Comparison of ENCODE assay signal across 13 cellular contexts in the genomic region with DNA sequence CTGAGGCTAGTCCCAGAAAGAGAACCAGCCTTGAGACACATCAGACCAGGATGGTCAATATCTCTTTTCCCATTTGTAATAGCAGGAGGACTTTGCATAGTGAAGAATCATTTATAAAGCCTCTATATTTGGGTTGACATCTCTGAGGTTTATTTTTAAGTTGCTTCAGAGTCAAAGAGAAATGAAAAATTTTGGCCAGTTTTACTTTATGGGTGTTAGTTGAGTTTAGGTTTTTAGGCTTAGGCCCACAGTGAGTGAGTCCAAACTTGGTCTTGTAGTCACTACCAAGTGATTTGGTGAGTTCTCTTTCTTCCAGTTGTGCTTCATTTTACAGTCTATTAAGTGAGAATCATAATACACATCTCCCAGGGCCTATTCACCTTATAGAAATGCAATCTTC. TPM values are rescaled to one million over a fixed set of nuclear protein-coding genes. Genes with fewer than 3 reads are reported as not detected.
DNase-seq lines count a peak whose midpoint lies in the region; ATAC-seq and TF ChIP-seq lines count a peak whose summit lies in the region.
"Had no signal": no experiment of that assay in that cellular context is flagged by ENCODE, and none has a peak within 500 bp of the region (broad histone marks: within the 10 kb centered on the region; RNA-seq: fewer than 3 reads in every experiment).

No MANE protein-coding gene starts in this region.

- ATAC-seq in right cardiac atrium = no peak
- ATAC-seq in gastrocnemius medialis = no peak
- ATAC-seq in GM21515 (IDR thresholded peaks at IDR 0.05; ENCODE audit: unreplicated experiment) = no peak
- ATAC-seq in GM18870 (IDR thresholded peaks at IDR 0.05; ENCODE audit: unreplicated experiment) = no peak
- ATAC-seq: activated CD8-positive, alpha-beta T cell treated with anti-CD3 and anti-CD28 coated beads for 36 hours had no signal

- TF ChIP-seq POLR2A in gastrocnemius medialis (IDR thresholded peaks at IDR 0.05) = no peak

- peaks cover 57% of the 10 kb centered on the region for H3F3A ChIP-seq in MM.1S (ENCODE audit: insufficient read depth, low read length)

- H3K4me1 ChIP-seq in BLaER1 (peaks cover 56% of the 10 kb centered on the region), MM.1S (ENCODE audit: low read length) (peaks cover 5% of the 10 kb centered on the region; the same call in 1 of the 2 replicates), right cardiac atrium (ENCODE audit: control insufficient read depth, insufficient read depth, low read length) (peaks cover 2% of the 10 kb centered on the region), gastrocnemius medialis (peaks cover 46 to 52% of the 10 kb centered on the region in 2 donors)

- peak overlapping the region; percentile 82 for H3K9ac ChIP-seq in BLaER1
- peak overlapping the region; percentile 95 for H3K9ac ChIP-seq in MM.1S (ENCODE audit: low read length)

- DNase-seq in MM.1S (peak; percentile 50), right cardiac atrium (no peak), gastrocnemius medialis (no peak), NCI-H2029 treated with DMSO at 0.1 percent for 48 hours (lab: John Stamatoyannopoulos, UW) (no peak), DMS 273 treated with DMSO at 0.1 percent for 48 hours (lab: John Stamatoyannopoulos, UW) (no peak)
- DNase-seq: activated CD8-positive, alpha-beta T cell treated with anti-CD3 and anti-CD28 coated beads for 36 hours; activated naive CD4-positive, alpha-beta T cell treated with Interleukin-2 at 50 U/mL for 16 hours; DMS79; mucosa of descending colon; NCI-H446 had no signal

- H3K79me2 ChIP-seq in MM.1S (ENCODE audit: low read length) = peaks cover 98% of the 10 kb centered on the region

- in situ Hi-C loops in gastrocnemius medialis (cut with MboI; ENCODE audit: low sequenced_read_pairs in 4 of 4) = loop anchor here in 3 of 4 donors (10.0 to 25.0 kb wide), 3 partner anchors 63 to 153 kb away; no protein-coding TSS in a partner anchor

- H4K20me1 ChIP-seq in BLaER1 (no peaks in the 10 kb centered on the region), MM.1S (ENCODE audit: insufficient read depth, low read length) (no peaks in the 10 kb centered on the region)

- TF ChIP-seq CTCF in MM.1S (IDR thresholded peaks at IDR 0.05; ENCODE audit: low read length) = no peak
- TF ChIP-seq CTCF in gastrocnemius medialis (IDR thresholded peaks at IDR 0.05 in 4 of 5, conservative IDR thresholded peaks at IDR 0.05 in 1 of 5) = no peak

- H3K27ac ChIP-seq in BLaER1 (peak overlapping the region; percentile 93), MM.1S (ENCODE audit: low read length) (peak overlapping the region; percentile 96), right cardiac atrium (ENCODE audit: low read length) (peak overlapping the region; percentile 85), gastrocnemius medialis (peak overlapping the region; percentile 86 to 96 (median 94))

- H3K36me3 ChIP-seq in BLaER1 (no peaks in the 10 kb centered on the region), MM.1S (replicated peaks; ENCODE audit: insufficient read depth, low read length) (no peaks in the 10 kb centered on the region), gastrocnemius medialis (no peaks in the 10 kb centered on the region)

- H2AFZ ChIP-seq in MM.1S (ENCODE audit: low read length) = no peak overlapping the region

- H3K9me3 ChIP-seq in BLaER1 (no peaks in the 10 kb centered on the region), MM.1S (replicated peaks; ENCODE audit: insufficient read depth, low read length) (no peaks in the 10 kb centered on the region), right cardiac atrium (ENCODE audit: control insufficient read depth, low read length) (no peaks in the 10 kb centered on the region), gastrocnemius medialis (no peaks in the 10 kb centered on the region)
- H3K9me3 ChIP-seq: mucosa of descending colon had no signal

- H3K4me2 ChIP-seq in BLaER1 = peak overlapping the region; percentile 82
- H3K4me2 ChIP-seq in MM.1S (ENCODE audit: low read depth, low read length) = peak overlapping the region; percentile 60

- H3K27me3 ChIP-seq in BLaER1 (no peaks in the 10 kb centered on the region), MM.1S (replicated peaks; ENCODE audit: insufficient read depth, low read length) (no peaks in the 10 kb centered on the region), right cardiac atrium (ENCODE audit: control insufficient read depth, insufficient read depth) (no peaks in the 10 kb centered on the region), gastrocnemius medialis (no peaks in the 10 kb centered on the region)

- intact Hi-C loops in right cardiac atrium (cut with DNase I) = loop anchor here in 3 of 4 donors (5.0 to 10.0 kb wide), 2 partner anchors 153 to 156 kb away; no protein-coding TSS in a partner anchor
- intact Hi-C loops in gastrocnemius medialis (cut with DNase I; ENCODE audit: low total_unique reads) = no loop called here

- peak overlapping the region; percentile 73 for H3K4me3 ChIP-seq in BLaER1
- H3K4me3 ChIP-seq in MM.1S (ENCODE audit: low read length) = peak overlapping the region; percentile 79
- H3K4me3 ChIP-seq in right cardiac atrium (ENCODE audit: low read length) = peak overlapping the region; percentile 25
- peak overlapping the region; percentile 63 to 81 (median 76) for H3K4me3 ChIP-seq in gastrocnemius medialis
- H3K4me3 ChIP-seq: mucosa of descending colon had no signal

- no peaks in the 10 kb centered on the region for H3K9me2 ChIP-seq in MM.1S (replicated peaks; ENCODE audit: insufficient read depth, low read length)

RNA-seq across cellular contexts. Expression of a gene that starts 5.3 kb away (rescaled TPM):
- total RNA-seq in right cardiac atrium (10 to 100 TPM; 57.4 to 78.4 (median 67.4) TPM), gastrocnemius medialis (100 to 1,000 TPM in 3 of 4 donors, 10 to 100 TPM in 1; 63.8 to 192 (median 128) TPM)
- 14.5 TPM for polyA plus RNA-seq in right cardiac atrium

Comparison
In these comparisons a context has a peak if more than half of its experiments do, and no peak if none do; other contexts are left out.
1. H3K4me3 ChIP-seq: peak in every context shown above with its lines; median percentile 79 in MM.1S; 76 in gastrocnemius medialis; 73 in BLaER1; 25 in right cardiac atrium.